Comparison of ENCODE assay signal across 17 cellular contexts in the genomic region with DNA sequence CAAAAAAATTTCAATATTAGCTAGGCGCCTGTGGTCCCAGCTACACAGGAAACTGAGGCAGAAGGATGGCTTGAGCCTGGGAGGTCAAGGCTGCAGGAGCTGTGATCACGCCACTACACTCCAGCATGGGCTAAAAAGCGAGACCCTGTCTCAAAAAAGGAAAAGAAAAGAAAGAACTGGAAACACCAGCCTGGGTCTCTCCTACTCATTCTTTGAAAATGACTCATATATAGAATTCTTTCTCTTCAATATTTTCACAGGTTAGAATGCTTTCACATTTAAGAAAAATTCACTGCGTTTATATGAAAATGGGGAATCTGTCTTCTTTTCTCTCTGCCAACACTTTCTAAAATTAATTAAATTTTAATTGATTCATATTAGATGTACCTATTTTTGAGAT.
A peak's percentile ranks its signal among the peaks of the same experiment; 100 is the strongest.
DNase-seq lines count a peak whose midpoint lies in the region; ATAC-seq lines count a peak whose summit lies in the region.
"Had no signal": no experiment of that assay in that cellular context is flagged by ENCODE, and none has a peak within 500 bp of the region (broad histone marks: within the 10 kb centered on the region; RNA-seq: fewer than 3 reads in every experiment).

No MANE protein-coding gene starts in this region.

- DNase-seq in activated CD4-positive, alpha-beta T cell treated with anti-CD3 and anti-CD28 coated beads, Interleukin-2, amount 50 U/mL, for 48 hours: peak; percentile 3 to 6
- no peak for DNase-seq in activated CD4-positive, alpha-beta T cell treated with anti-CD3 and anti-CD28 coated beads, Interleukin-2, amount 50 U/mL, for 1 hour
- DNase-seq in hepatic stellate cell (ENCODE audit: low spot score): no peak
- no peak for DNase-seq in effector CD8-positive, alpha-beta T cell (lab: John Stamatoyannopoulos, UW)
- DNase-seq: amygdala; CD8-positive, alpha-beta T cell; colonic mucosa; head of caudate nucleus; mucosa of descending colon; NCI-H187; NCI-H524 treated with DMSO at 0.1 percent for 48 hours; substantia nigra had no signal

- peak overlapping the region; percentile 47 for H3K4me3 Mint-ChIP-seq in activated T-helper 17 cell treated with anti-CD3 and anti-CD28 coated beads, Interleukin-2, amount 50 U/mL, for 72 hours
- H3K4me3 Mint-ChIP-seq: CD8-positive, alpha-beta T cell had no signal

- peaks cover 10% of the 10 kb centered on the region for H3K4me1 Mint-ChIP-seq in activated T-helper 17 cell treated with anti-CD3 and anti-CD28 coated beads, Interleukin-2, amount 50 U/mL, for 72 hours

- ATAC-seq in GM21447 (IDR thresholded peaks at IDR 0.05; ENCODE audit: unreplicated experiment): peak; percentile 37
- ATAC-seq in HG03045 (IDR thresholded peaks at IDR 0.05; ENCODE audit: unreplicated experiment): peak; percentile 51
- peak; percentile 70 for ATAC-seq in activated T-helper 17 cell treated with anti-CD3 and anti-CD28 coated beads, Interleukin-2, amount 50 U/mL, for 72 hours (replicated peaks)
- no peak for ATAC-seq in HG02678 (IDR thresholded peaks at IDR 0.05; ENCODE audit: unreplicated experiment)
- ATAC-seq: CD8-positive, alpha-beta T cell; mucosa of descending colon; Panc1 had no signal

- peak overlapping the region; percentile 56 for H3K27ac Mint-ChIP-seq in activated T-helper 17 cell treated with anti-CD3 and anti-CD28 coated beads, Interleukin-2, amount 50 U/mL, for 72 hours
- H3K27ac Mint-ChIP-seq: CD8-positive, alpha-beta T cell had no signal

- no peaks in the 10 kb centered on the region for H3K9me3 Mint-ChIP-seq in activated T-helper 17 cell treated with anti-CD3 and anti-CD28 coated beads, Interleukin-2, amount 50 U/mL, for 72 hours
- H3K9me3 Mint-ChIP-seq: CD8-positive, alpha-beta T cell had no signal

- H3K36me3 Mint-ChIP-seq in activated T-helper 17 cell treated with anti-CD3 and anti-CD28 coated beads, Interleukin-2, amount 50 U/mL, for 72 hours (ENCODE audit: low read depth): no peaks in the 10 kb centered on the region
- H3K36me3 Mint-ChIP-seq: CD8-positive, alpha-beta T cell had no signal

- H3K27me3 Mint-ChIP-seq in activated T-helper 17 cell treated with anti-CD3 and anti-CD28 coated beads, Interleukin-2, amount 50 U/mL, for 72 hours: peaks cover 28% of the 10 kb centered on the region

Comparison
In these comparisons a context has a peak if more than half of its experiments do, and no peak if none do; other contexts are left out.
1. DNase-seq: peak in activated CD4-positive, alpha-beta T cell treated with anti-CD3 and anti-CD28 coated beads, Interleukin-2, amount 50 U/mL, for 48 hours (2 of 2); none in activated CD4-positive, alpha-beta T cell treated with anti-CD3 and anti-CD28 coated beads, Interleukin-2, amount 50 U/mL, for 1 hour (single experiment), hepatic stellate cell (single experiment) and effector CD8-positive, alpha-beta T cell (single experiment).